In genomic region chr1:46285730-46286477, GRCh38 we compare ENCODE assay signal across 11 cellular contexts. TPM values are rescaled to one million over a fixed set of nuclear protein-coding genes. Genes with fewer than 3 reads are reported as not detected.
A peak's percentile ranks its signal among the peaks of the same experiment; 100 is the strongest.
DNase-seq lines count a peak whose midpoint lies in the region; ATAC-seq, FAIRE-seq and TF ChIP-seq lines count a peak whose summit lies in the region.
"Had no signal": no experiment of that assay in that cellular context is flagged by ENCODE, and none has a peak within 500 bp of the region (broad histone marks: within the 10 kb centered on the region; RNA-seq: fewer than 3 reads in every experiment).

No MANE protein-coding gene starts in this region.

- H3K79me2 ChIP-seq in astrocyte (ENCODE audit: insufficient read depth, low read length) = peaks cover 6% of the 10 kb centered on the region

- FAIRE-seq in astrocyte (lab: Jason Lieb, UNC) = no peak
- FAIRE-seq: pancreas had no signal

- no peak overlapping the region for H3K9ac ChIP-seq in astrocyte (ENCODE audit: low read length)

- H3K4me1 ChIP-seq in astrocyte (ENCODE audit: insufficient read depth, low read length) = peaks cover 6% of the 10 kb centered on the region
- H3K4me1 ChIP-seq: pancreas, transverse colon had no signal

- peak overlapping the region; percentile 73 for H3K27ac ChIP-seq in KOPT-K1 (ENCODE audit: low read depth, low read length, poor library complexity, severe bottlenecking)
- H3K27ac ChIP-seq in astrocyte (ENCODE audit: low read depth, low read length) = no peak overlapping the region
- H3K27ac ChIP-seq: pancreas, transverse colon had no signal

- no peaks in the 10 kb centered on the region for H3K27me3 ChIP-seq in astrocyte (ENCODE audit: insufficient read depth, low read length)
- H3K27me3 ChIP-seq: pancreas, transverse colon had no signal

- H4K20me1 ChIP-seq in astrocyte (ENCODE audit: insufficient read depth, low read length) = peaks cover 41% of the 10 kb centered on the region

- no peak overlapping the region for H3K4me3 ChIP-seq in astrocyte (ENCODE audit: insufficient read depth, low read depth, low read length)
- H3K4me3 ChIP-seq: pancreas, transverse colon had no signal

- H3K4me1 Mint-ChIP-seq in astrocyte (ENCODE audit: low read depth, unreplicated experiment) = peaks cover 47% of the 10 kb centered on the region

- no peak for TF ChIP-seq CTCF in astrocyte (IDR thresholded peaks at IDR 0.05; ENCODE audit: insufficient read depth, low read depth, low read length)

- ATAC-seq in HG03108 (IDR thresholded peaks at IDR 0.05; ENCODE audit: unreplicated experiment) = no peak
- ATAC-seq in HG03139 (IDR thresholded peaks at IDR 0.05; ENCODE audit: unreplicated experiment) = no peak

- H2AFZ ChIP-seq in astrocyte (ENCODE audit: low read depth, low read length) = no peak overlapping the region

- no peaks in the 10 kb centered on the region for H3K9me3 ChIP-seq in KOPT-K1 (ENCODE audit: insufficient read depth, low read length, poor library complexity, severe bottlenecking)
- no peaks in the 10 kb centered on the region for H3K9me3 ChIP-seq in astrocyte (ENCODE audit: insufficient read depth, low read depth, low read length)
- H3K9me3 ChIP-seq: pancreas, transverse colon had no signal

- H3K4me2 ChIP-seq in astrocyte (ENCODE audit: low read length) = no peak overlapping the region

- no peaks in the 10 kb centered on the region for H3K27me3 Mint-ChIP-seq in astrocyte (ENCODE audit: low read depth, unreplicated experiment)

- DNase-seq in RKO (ENCODE audit: low spot score) (peak; percentile 37), astrocyte (ENCODE audit: low read depth) (no peak), HUDEP-2 (lab: John Stamatoyannopoulos, UW; ENCODE audit: unreplicated experiment in 76 of 76) (no peak), NOMO-1 (lab: John Stamatoyannopoulos, UW; ENCODE audit: unreplicated experiment in 2 of 2) (no peak)
- peak in 2 of 3 donors; percentile 25 to 43 for DNase-seq in stimulated activated CD4-positive, alpha-beta T cell treated with anti-CD3 and anti-CD28 coated beads, TNF-alpha, amount 100 ng/mL, for 48 hours (ENCODE audit: low read depth in 3 of 3)
- DNase-seq: OCI-M1, pancreas, transverse colon had no signal

- H3K36me3 ChIP-seq in KOPT-K1 (ENCODE audit: insufficient read depth, low read length) = peaks cover 79% of the 10 kb centered on the region
- H3K36me3 ChIP-seq in astrocyte (ENCODE audit: insufficient read depth, low read length) = peaks cover 38% of the 10 kb centered on the region

- H3K9me3 Mint-ChIP-seq in astrocyte (ENCODE audit: unreplicated experiment) = no peaks in the 10 kb centered on the region

- H3K36me3 Mint-ChIP-seq in astrocyte (ENCODE audit: low read depth, unreplicated experiment) = peaks cover 25% of the 10 kb centered on the region

- H3K27ac Mint-ChIP-seq in astrocyte (ENCODE audit: unreplicated experiment) = peak overlapping the region; percentile 72

- no peak overlapping the region for H3K4me3 Mint-ChIP-seq in astrocyte (ENCODE audit: unreplicated experiment)

RNA-seq across cellular contexts. Expression of gene LRRC41, which starts 17.5 kb away (rescaled TPM):
- total RNA-seq in astrocyte = 88.2 and 94.5 TPM in 2 replicates

RNA-seq across cellular contexts. Expression of gene UQCRH, which starts 17.6 kb away (rescaled TPM):
- total RNA-seq in astrocyte = 299 and 337 TPM in 2 replicates

RNA-seq across cellular contexts. Expression of gene RAD54L, which starts 38.3 kb away (rescaled TPM):
- 1.9 and 2.4 TPM in 2 replicates for total RNA-seq in astrocyte

RNA-seq across cellular contexts. Expression of gene NSUN4, which starts 54.7 kb away (rescaled TPM):
- total RNA-seq in astrocyte = 15.5 and 16.9 TPM in 2 replicates

Comparison
In these comparisons a context has a peak if more than half of its experiments do, and no peak if none do; other contexts are left out.
1. DNase-seq: peak in RKO (single experiment) and stimulated activated CD4-positive, alpha-beta T cell treated with anti-CD3 and anti-CD28 coated beads, TNF-alpha, amount 100 ng/mL, for 48 hours (2 of 3); none in astrocyte (single experiment), HUDEP-2 (0 of 76) and NOMO-1 (0 of 2).